In genomic region chr14:104332634-104333270, GRCh38 we compare ENCODE assay signal across 27 cellular contexts.
A peak's percentile ranks its signal among the peaks of the same experiment; 100 is the strongest.
DNase-seq lines count a peak whose midpoint lies in the region; ATAC-seq and TF ChIP-seq lines count a peak whose summit lies in the region.
"Had no signal": no experiment of that assay in that cellular context is flagged by ENCODE, and none has a peak within 500 bp of the region (broad histone marks: within the 10 kb centered on the region; RNA-seq: fewer than 3 reads in every experiment).

No MANE protein-coding gene starts in this region.

- CTCF ChIA-PET in activated CD4-positive, alpha-beta T cell treated with anti-CD3 and anti-CD28 coated beads for 36 hours (lab: Charles Lee) = no interaction called here
- CTCF ChIA-PET in activated CD8-positive, alpha-beta memory T cell treated with anti-CD3 and anti-CD28 coated beads, Interleukin-2, amount 10 ng/mL, durations not matched to agents 7 days and 5 days (lab: Charles Lee) = no interaction called here

- POLR2A ChIA-PET in activated CD4-positive, alpha-beta T cell treated with anti-CD3 and anti-CD28 coated beads for 36 hours (lab: Charles Lee) = no interaction called here

- no peaks in the 10 kb centered on the region for H3K4me1 ChIP-seq in lower lobe of right lung
- H3K4me1 ChIP-seq: HAP-1 had no signal

- no peaks in the 10 kb centered on the region for H3K36me3 Mint-ChIP-seq in activated CD4-positive, alpha-beta T cell treated with anti-CD3 and anti-CD28 coated beads for 36 hours (ENCODE audit: low read depth)
- no peaks in the 10 kb centered on the region for H3K36me3 Mint-ChIP-seq in activated CD8-positive, alpha-beta memory T cell treated with anti-CD3 and anti-CD28 coated beads, Interleukin-2, amount 10 ng/mL, durations not matched to agents 7 days and 5 days
- H3K36me3 Mint-ChIP-seq: type B pancreatic cell had no signal

- no peak for TF ChIP-seq CTCF in lower lobe of right lung (IDR thresholded peaks at IDR 0.05)

- DNase-seq in activated CD4-positive, alpha-beta T cell treated with anti-CD3 and anti-CD28 coated beads for 1 hour = peak; percentile 0
- no peak for DNase-seq in activated CD4-positive, alpha-beta T cell treated with anti-CD3 and anti-CD28 coated beads for 36 hours
- peak; percentile 12 for DNase-seq in activated CD8-positive, alpha-beta memory T cell treated with anti-CD3 and anti-CD28 coated beads, Interleukin-2, amount 10 ng/mL, durations not matched to agents 7 days and 5 days
- DNase-seq in lower lobe of right lung (peak; percentile 46), HT-29 (ENCODE audit: low spot score) (no peak)
- peak; percentile 9 for DNase-seq in stimulated activated CD8-positive, alpha-beta memory T cell treated with anti-CD3 and anti-CD28 coated beads, Interleukin-4, amount 100 ng/mL, for 48 hours
- no peak for DNase-seq in activated naive CD4-positive, alpha-beta T cell treated with Interleukin-2 at 50 U/mL for 16 hours
- DNase-seq: activated naive CD4-positive, alpha-beta T cell treated with anti-CD3 and anti-CD28 coated beads, Interleukin-2, amount 50 U/mL, for 16 hours; amniotic stem cell; brain microvascular endothelial cell; effector CD8-positive, alpha-beta T cell; kidney glomerular epithelial cell; NCI-H1092; NCI-H187; NCI-H526; SJCRH30; stimulated activated CD4-positive, alpha-beta T cell treated with anti-CD3 and anti-CD28 coated beads, Interleukin-1b, Interleukin-23, amount 100 ng/mL, for 48 hours; T-helper 1 cell had no signal

- no peak overlapping the region for H3K4me3 Mint-ChIP-seq in activated CD4-positive, alpha-beta T cell treated with anti-CD3 and anti-CD28 coated beads for 36 hours
- no peak overlapping the region for H3K4me3 Mint-ChIP-seq in activated CD8-positive, alpha-beta memory T cell treated with anti-CD3 and anti-CD28 coated beads, Interleukin-2, amount 10 ng/mL, durations not matched to agents 7 days and 5 days
- H3K4me3 Mint-ChIP-seq: activated T-helper 1 cell treated with anti-CD3 and anti-CD28 coated beads, Interleukin-12 subunit alpha, Interleukin-12 subunit beta, Interleukin-2, Interleukin-4 antibody, amounts not matched to agents 30 ng/mL and 10 ng/mL and 1 ng/mL, durations not matched to agents 14 hours and 24 hours and 36 hours; memory B cell; type B pancreatic cell had no signal

- H3K9me3 ChIP-seq in lower lobe of right lung = peaks cover 14% of the 10 kb centered on the region
- H3K9me3 ChIP-seq: neutrophil had no signal

- no peaks in the 10 kb centered on the region for H3K4me1 Mint-ChIP-seq in activated CD4-positive, alpha-beta T cell treated with anti-CD3 and anti-CD28 coated beads for 36 hours
- no peaks in the 10 kb centered on the region for H3K4me1 Mint-ChIP-seq in activated CD8-positive, alpha-beta memory T cell treated with anti-CD3 and anti-CD28 coated beads, Interleukin-2, amount 10 ng/mL, durations not matched to agents 7 days and 5 days
- H3K4me1 Mint-ChIP-seq: memory B cell had no signal

- intact Hi-C loops in activated CD4-positive, alpha-beta T cell treated with anti-CD3 and anti-CD28 coated beads for 36 hours (cut with DNase I, micrococcal nuclease) = no loop called here
- intact Hi-C loops in lower lobe of right lung (cut with DNase I) = no loop called here

- no peak overlapping the region for H3K4me3 ChIP-seq in lower lobe of right lung
- H3K4me3 ChIP-seq: HAP-1, SJCRH30, skin epidermis had no signal

- no peak for ATAC-seq in activated CD4-positive, alpha-beta T cell treated with anti-CD3 and anti-CD28 coated beads for 36 hours
- no peak for ATAC-seq in activated CD8-positive, alpha-beta memory T cell treated with anti-CD3 and anti-CD28 coated beads, Interleukin-2, amount 10 ng/mL, durations not matched to agents 7 days and 5 days
- ATAC-seq in lower lobe of right lung (peak in 1 of 2 donors; percentile 17), GM21390 (IDR thresholded peaks at IDR 0.05; ENCODE audit: unreplicated experiment) (no peak)
- ATAC-seq: activated CD4-positive, CD25-positive, alpha-beta regulatory T cell treated with anti-CD3 and anti-CD28 coated beads, Interleukin-2, amount 50 U/mL, for 24 hours had no signal

- H3K36me3 ChIP-seq in lower lobe of right lung = no peaks in the 10 kb centered on the region
- H3K36me3 ChIP-seq: brain microvascular endothelial cell, HAP-1, neutrophil, SJCRH30 had no signal

- no peaks in the 10 kb centered on the region for H3K27me3 ChIP-seq in lower lobe of right lung (ENCODE audit: low read depth)
- H3K27me3 ChIP-seq: brain microvascular endothelial cell, neutrophil had no signal

- no peaks in the 10 kb centered on the region for H3K27me3 Mint-ChIP-seq in activated CD4-positive, alpha-beta T cell treated with anti-CD3 and anti-CD28 coated beads for 36 hours
- peaks cover 2% of the 10 kb centered on the region for H3K27me3 Mint-ChIP-seq in activated CD8-positive, alpha-beta memory T cell treated with anti-CD3 and anti-CD28 coated beads, Interleukin-2, amount 10 ng/mL, durations not matched to agents 7 days and 5 days

- no peak overlapping the region for H3K27ac Mint-ChIP-seq in activated CD4-positive, alpha-beta T cell treated with anti-CD3 and anti-CD28 coated beads for 36 hours
- no peak overlapping the region for H3K27ac Mint-ChIP-seq in activated CD8-positive, alpha-beta memory T cell treated with anti-CD3 and anti-CD28 coated beads, Interleukin-2, amount 10 ng/mL, durations not matched to agents 7 days and 5 days
- H3K27ac Mint-ChIP-seq: activated T-helper 1 cell treated with anti-CD3 and anti-CD28 coated beads, Interleukin-12 subunit alpha, Interleukin-12 subunit beta, Interleukin-2, Interleukin-4 antibody, amounts not matched to agents 30 ng/mL and 10 ng/mL and 1 ng/mL, durations not matched to agents 14 hours and 24 hours and 36 hours; memory B cell; type B pancreatic cell had no signal

- H3K9me3 Mint-ChIP-seq in activated CD4-positive, alpha-beta T cell treated with anti-CD3 and anti-CD28 coated beads for 36 hours (ENCODE audit: low read depth) = peaks cover 17% of the 10 kb centered on the region
- peaks cover 2% of the 10 kb centered on the region for H3K9me3 Mint-ChIP-seq in activated CD8-positive, alpha-beta memory T cell treated with anti-CD3 and anti-CD28 coated beads, Interleukin-2, amount 10 ng/mL, durations not matched to agents 7 days and 5 days (ENCODE audit: low read depth)

- no peak overlapping the region for H3K27ac ChIP-seq in lower lobe of right lung
- H3K27ac ChIP-seq: 22Rv1, brain microvascular endothelial cell, neutrophil, SJCRH30, skin epidermis had no signal

Comparison
In these comparisons a context has a peak if more than half of its experiments do, and no peak if none do; other contexts are left out.
1. DNase-seq: peak in activated CD4-positive, alpha-beta T cell treated with anti-CD3 and anti-CD28 coated beads for 1 hour (single experiment), activated CD8-positive, alpha-beta memory T cell treated with anti-CD3 and anti-CD28 coated beads, Interleukin-2, amount 10 ng/mL, durations not matched to agents 7 days and 5 days (single experiment), lower lobe of right lung (single experiment) and stimulated activated CD8-positive, alpha-beta memory T cell treated with anti-CD3 and anti-CD28 coated beads, Interleukin-4, amount 100 ng/mL, for 48 hours (single experiment); none in activated CD4-positive, alpha-beta T cell treated with anti-CD3 and anti-CD28 coated beads for 36 hours (single experiment), HT-29 (single experiment) and activated naive CD4-positive, alpha-beta T cell treated with Interleukin-2 at 50 U/mL for 16 hours (single experiment).